ENCODE assay signal across 7 cellular contexts in the genomic region with DNA sequence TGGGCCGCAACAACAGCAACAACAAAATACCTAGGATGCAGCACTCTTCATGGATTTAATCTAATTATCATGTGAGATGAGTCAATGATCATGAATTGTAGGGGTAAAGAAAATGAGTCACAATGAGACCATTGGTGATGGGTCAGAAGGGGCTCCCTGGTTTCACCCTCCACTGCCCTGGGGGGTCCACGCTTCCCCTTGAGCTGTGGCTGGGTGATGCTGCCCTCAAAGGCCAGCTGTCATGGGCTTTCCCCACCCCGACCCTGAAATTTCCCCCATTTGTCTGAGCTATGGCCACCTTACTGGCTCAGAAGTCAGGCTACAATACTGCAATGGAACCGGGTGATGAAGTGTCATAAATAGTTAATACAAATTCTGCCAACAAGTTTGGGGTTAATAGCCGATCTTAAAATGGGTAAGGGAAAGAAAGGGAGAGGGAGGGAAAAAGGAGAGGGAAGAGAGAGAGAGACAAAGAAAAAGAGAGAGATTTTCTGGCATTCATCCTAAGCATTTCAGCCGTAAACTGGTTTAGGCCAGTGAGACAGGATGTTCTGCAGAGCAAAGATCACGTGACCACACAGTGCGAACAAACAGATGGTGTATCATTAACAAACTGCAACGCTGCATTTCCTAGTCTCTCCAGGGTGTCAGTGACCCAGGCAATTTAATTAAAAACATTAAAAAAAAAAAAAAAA.
DNase-seq lines count a peak whose midpoint lies in the region; ATAC-seq and TF ChIP-seq lines count a peak whose summit lies in the region.

No MANE protein-coding gene starts in this region.

- DNase-seq in GM06990 (ENCODE audit: extremely low read depth, insufficient read length) (peak; percentile 71), NCI-H510A treated with DMSO at 0.1 percent for 48 hours (lab: John Stamatoyannopoulos, UW) (peak; percentile 100), germinal center (ENCODE audit: low spot score) (peak; percentile 55), posterior vena cava (ENCODE audit: low spot score) (peak; percentile 62), cortex of kidney (lab: John Stamatoyannopoulos, UW) (no peak)
- peak; percentile 77 for DNase-seq in activated effector memory CD4-positive, alpha-beta T cell treated with anti-CD3 and anti-CD28 coated beads, Interleukin-2, amount 50 U/mL, for 16 hours

- H3K4me3 ChIP-seq in GM06990 (replicated peaks; ENCODE audit: low read depth, low read length): no peak overlapping the region

- peak; percentile 67 for ATAC-seq in HG02943 (IDR thresholded peaks at IDR 0.05; ENCODE audit: low read depth, unreplicated experiment)

- H3K36me3 ChIP-seq in GM06990 (ENCODE audit: control insufficient read depth, insufficient read depth, low read length): no peaks in the 10 kb centered on the region

- TF ChIP-seq CTCF in GM06990 (IDR thresholded peaks at IDR 0.05; ENCODE audit: insufficient read depth, low read length, poor library complexity, severe bottlenecking): no peak

- intact Hi-C loops in posterior vena cava (cut with DNase I): no loop called here

- H3K27me3 ChIP-seq in GM06990 (replicated peaks; ENCODE audit: control insufficient read depth, insufficient read depth, low read length): no peaks in the 10 kb centered on the region
